ENCODE assay signal across 16 cellular contexts in genomic region chr22:20403779-20404140, GRCh38.
"Had no signal": no experiment of that assay in that cellular context is flagged by ENCODE, and none has a peak within 500 bp of the region (broad histone marks: within the 10 kb centered on the region; RNA-seq: fewer than 3 reads in every experiment).

No MANE protein-coding gene starts in this region.

- H3K4me3 Mint-ChIP-seq: activated T-cell treated with anti-CD3 and anti-CD28 coated beads, Interleukin-2, amount 50 U/mL, for 72 hours; stimulated activated memory B cell treated with anti-CD40 and anti-IgM and Interleukin-4, amounts not matched to agents 10 μg/mL and 1 μg/mL and 100 μg/mL, for 72 hours had no signal

- H3K27me3 Mint-ChIP-seq: naive thymus-derived CD4-positive, alpha-beta T cell; stimulated activated memory B cell treated with anti-CD40 and anti-IgM and Interleukin-4, amounts not matched to agents 10 μg/mL and 1 μg/mL and 100 μg/mL, for 72 hours had no signal

- ATAC-seq: activated CD4-positive, CD25-positive, alpha-beta regulatory T cell treated with anti-CD3 and anti-CD28 coated beads, Interleukin-2, amount 50 U/mL, for 24 hours; activated T-cell treated with anti-CD3 and anti-CD28 coated beads, Interleukin-2, amount 50 U/mL, for 72 hours; stimulated activated memory B cell treated with anti-CD40 and anti-IgM and Interleukin-4, amounts not matched to agents 10 μg/mL and 1 μg/mL and 100 μg/mL, for 72 hours had no signal

- FAIRE-seq: endometrium had no signal

- H3K27ac ChIP-seq: breast epithelium, thyroid gland, vagina had no signal

- H3K27me3 ChIP-seq: breast epithelium, thyroid gland, vagina had no signal

- H3K27ac Mint-ChIP-seq: stimulated activated memory B cell treated with anti-CD40 and anti-IgM and Interleukin-4, amounts not matched to agents 10 μg/mL and 1 μg/mL and 100 μg/mL, for 72 hours had no signal

- H3K9me3 ChIP-seq: breast epithelium, thyroid gland, vagina had no signal

- H3K4me3 ChIP-seq: breast epithelium, thyroid gland, vagina had no signal

- DNase-seq: activated CD4-positive, alpha-beta T cell treated with anti-CD3 and anti-CD28 coated beads, Interleukin-2, amount 50 U/mL, for 4 hours; activated gamma-delta T cell treated with Interleukin-2 at 50 U/mL for 16 hours; activated T-cell treated with anti-CD3 and anti-CD28 coated beads, Interleukin-2, amount 50 U/mL, for 72 hours; dermis blood vessel endothelial cell; islet precursor cell; mammary epithelial cell; naive thymus-derived CD4-positive, alpha-beta T cell; posterior cingulate gyrus; retina; T1000; thyroid gland had no signal

- H3K9me3 Mint-ChIP-seq: activated T-cell treated with anti-CD3 and anti-CD28 coated beads, Interleukin-2, amount 50 U/mL, for 72 hours; stimulated activated memory B cell treated with anti-CD40 and anti-IgM and Interleukin-4, amounts not matched to agents 10 μg/mL and 1 μg/mL and 100 μg/mL, for 72 hours had no signal

- H3K4me1 ChIP-seq: breast epithelium, vagina had no signal
